In genomic region chr17:4604111-4604644, GRCh38 we compare ENCODE assay signal across 12 cellular contexts. TPM values are rescaled to one million over a fixed set of nuclear protein-coding genes. Genes with fewer than 3 reads are reported as not detected.
DNase-seq lines count a peak whose midpoint lies in the region; ATAC-seq and TF ChIP-seq lines count a peak whose summit lies in the region.
"Had no signal": no experiment of that assay in that cellular context is flagged by ENCODE, and none has a peak within 500 bp of the region (broad histone marks: within the 10 kb centered on the region; RNA-seq: fewer than 3 reads in every experiment).

No MANE protein-coding gene starts in this region.

- H3K36me3 ChIP-seq in stomach = no peaks in the 10 kb centered on the region
- H3K36me3 ChIP-seq: breast epithelium had no signal

- H3K9me3 Mint-ChIP-seq in stimulated activated effector memory CD8-positive, alpha-beta T cell treated with anti-CD3 and anti-CD28 coated beads, Interleukin-12 subunit alpha, Interleukin-12 subunit beta, amount 100 ng/mL, for 72 hours = no peaks in the 10 kb centered on the region

- no peak overlapping the region for H3K27ac Mint-ChIP-seq in stimulated activated effector memory CD8-positive, alpha-beta T cell treated with anti-CD3 and anti-CD28 coated beads, Interleukin-12 subunit alpha, Interleukin-12 subunit beta, amount 100 ng/mL, for 72 hours

- TF ChIP-seq EP300 in stomach (IDR thresholded peaks at IDR 0.05) = no peak

- H3K36me3 Mint-ChIP-seq in stimulated activated effector memory CD8-positive, alpha-beta T cell treated with anti-CD3 and anti-CD28 coated beads, Interleukin-12 subunit alpha, Interleukin-12 subunit beta, amount 100 ng/mL, for 72 hours = peaks cover 5% of the 10 kb centered on the region

- 53 to 66% (median 57%) methylated on average over 12 to 18 of the region's 18 CpGs for WGBS in stomach, 5 donors

- TF ChIP-seq CTCF in stomach (IDR thresholded peaks at IDR 0.05) = no peak

- peaks cover 17 to 46% (median 26%) of the 10 kb centered on the region in 4 donors for H3K4me1 ChIP-seq in stomach

- peak overlapping the region in 3 of 5 donors; percentile 17 to 49 (median 26) for H3K27ac ChIP-seq in stomach
- H3K27ac ChIP-seq: 22Rv1 had no signal

- no peak for TF ChIP-seq POLR2A in stomach (IDR thresholded peaks at IDR 0.05)

- in situ Hi-C loops in SK-MEL-5 (cut with HindIII; ENCODE audit: low pct_unique_long_range_greater_than_20kb, low sequenced_read_pairs) = no loop called here

- no peak for ATAC-seq in stimulated activated effector memory CD8-positive, alpha-beta T cell treated with anti-CD3 and anti-CD28 coated beads, Interleukin-12 subunit alpha, Interleukin-12 subunit beta, amount 100 ng/mL, for 72 hours

- H3K27me3 ChIP-seq in stomach = peaks cover 0 to 13% (median 0%) of the 10 kb centered on the region in 3 donors
- H3K27me3 ChIP-seq: breast epithelium had no signal

- no peak overlapping the region for H3K4me3 Mint-ChIP-seq in stimulated activated effector memory CD8-positive, alpha-beta T cell treated with anti-CD3 and anti-CD28 coated beads, Interleukin-12 subunit alpha, Interleukin-12 subunit beta, amount 100 ng/mL, for 72 hours

- intact Hi-C loops in stomach (cut with DNase I; ENCODE audit: low total_unique reads) = no loop called here

- H3K4me3 ChIP-seq in stomach = no peak overlapping the region
- H3K4me3 ChIP-seq: breast epithelium had no signal

- DNase-seq in DMS153 treated with DMSO at 0.1 percent for 48 hours (lab: John Stamatoyannopoulos, UW; ENCODE audit: unreplicated experiment) (peak; percentile 16), DMS153 (lab: John Stamatoyannopoulos, UW) (no peak), SK-MEL-5 (ENCODE audit: low read depth, low spot score) (peak; percentile 57), glomerular visceral epithelial cell (ENCODE audit: extremely low spot score) (peak; percentile 25), stomach (peak; percentile 65), SKM-1 (lab: John Stamatoyannopoulos, UW; ENCODE audit: unreplicated experiment) (no peak)
- DNase-seq in stimulated activated effector memory CD8-positive, alpha-beta T cell treated with anti-CD3 and anti-CD28 coated beads, Interleukin-12 subunit alpha, Interleukin-12 subunit beta, amount 100 ng/mL, for 72 hours (ENCODE audit: low spot score in 2 of 2) = no peak
- no peak for DNase-seq in activated CD4-positive, alpha-beta T cell treated with anti-CD3 and anti-CD28 coated beads, Interleukin-2, amount 50 U/mL, for 4 hours

- no peaks in the 10 kb centered on the region for H3K4me1 Mint-ChIP-seq in stimulated activated effector memory CD8-positive, alpha-beta T cell treated with anti-CD3 and anti-CD28 coated beads, Interleukin-12 subunit alpha, Interleukin-12 subunit beta, amount 100 ng/mL, for 72 hours

- H3K9me3 ChIP-seq in stomach = no peaks in the 10 kb centered on the region
- H3K9me3 ChIP-seq: breast epithelium had no signal

RNA-seq across cellular contexts. Expression of gene SMTNL2, which starts 19.8 kb away (rescaled TPM):
- total RNA-seq in SK-MEL-5 (2014; rRNA removed; shearing (Covaris generic)) = 0.32 TPM in 1 of 2 replicates, not detected in the other
- polyA plus RNA-seq in SK-MEL-5 (2015; cell fraction: cytosol; rRNA removed) = 0.11 and 0.16 TPM in 2 replicates
- not detected in 2 replicates for polyA plus RNA-seq in SK-MEL-5 (2015; cell fraction: nucleus; rRNA removed)
- total RNA-seq in stomach = 1 to 10 TPM in 2 of 5 donors, not detected in 3; 1.1 to 1.9 TPM
- 1 to 10 TPM in 1 of 3 donors, under 1 TPM in 1, not detected in 1; 0.50 to 1.9 TPM for polyA plus RNA-seq in stomach
- total RNA-seq: lung microvascular endothelial cell; T-helper 2 cell treated with Interferon-gamma antibody and Interleukin-4, amounts not matched to agents 100 ng/mL and 5 ng/mL, for 36 hours had no signal

RNA-seq across cellular contexts. Expression of gene ALOX15, which starts 37.3 kb away (rescaled TPM):
- not detected in 2 replicates for total RNA-seq in SK-MEL-5 (2014; rRNA removed; shearing (Covaris generic))
- polyA plus RNA-seq in SK-MEL-5 (2015; cell fraction: cytosol; rRNA removed) = not detected in 2 replicates
- not detected in 2 replicates for polyA plus RNA-seq in SK-MEL-5 (2015; cell fraction: nucleus; rRNA removed)
- total RNA-seq in stomach = 1 to 10 TPM in 2 of 5 donors, not detected in 3; 1.2 to 3.1 TPM
- under 1 TPM in 1 of 3 donors, not detected in 2; 0.03 TPM for polyA plus RNA-seq in stomach
- total RNA-seq: lung microvascular endothelial cell; T-helper 2 cell treated with Interferon-gamma antibody and Interleukin-4, amounts not matched to agents 100 ng/mL and 5 ng/mL, for 36 hours had no signal

RNA-seq across cellular contexts. Expression of gene GGT6, which starts 43.8 kb away (rescaled TPM):
- total RNA-seq in SK-MEL-5 (2014; rRNA removed; shearing (Covaris generic)) = not detected in 2 replicates
- not detected in 2 replicates for polyA plus RNA-seq in SK-MEL-5 (2015; cell fraction: cytosol; rRNA removed)
- polyA plus RNA-seq in SK-MEL-5 (2015; cell fraction: nucleus; rRNA removed) = not detected in 2 replicates
- 100 to 1,000 TPM in 1 of 5 donors, 10 to 100 TPM in 3, 1 to 10 TPM in 1; 5.8 to 147 (median 11.6) TPM for total RNA-seq in stomach
- 10 to 100 TPM in 2 of 3 donors, 1 to 10 TPM in 1; 4.4 to 22.2 (median 18.8) TPM for polyA plus RNA-seq in stomach
- total RNA-seq: lung microvascular endothelial cell; T-helper 2 cell treated with Interferon-gamma antibody and Interleukin-4, amounts not matched to agents 100 ng/mL and 5 ng/mL, for 36 hours had no signal

RNA-seq across cellular contexts. Expression of gene MYBBP1A, which starts 49.0 kb away (rescaled TPM):
- 65.1 and 80.3 TPM in 2 replicates for total RNA-seq in SK-MEL-5 (2014; rRNA removed; shearing (Covaris generic))
- 106 and 125 TPM in 2 replicates for polyA plus RNA-seq in SK-MEL-5 (2015; cell fraction: cytosol; rRNA removed)
- polyA plus RNA-seq in SK-MEL-5 (2015; cell fraction: nucleus; rRNA removed) = 385 and 386 TPM in 2 replicates
- 100 to 1,000 TPM in 2 of 5 donors, 10 to 100 TPM in 3; 38.6 to 237 (median 73.2) TPM for total RNA-seq in stomach
- polyA plus RNA-seq in stomach = 10 to 100 TPM; 14.1 to 32.2 (median 21.5) TPM

Comparison
In these comparisons a context has a peak if more than half of its experiments do, and no peak if none do; other contexts are left out.
1. DNase-seq: peak in DMS153 treated with DMSO at 0.1 percent for 48 hours (single experiment), SK-MEL-5 (single experiment), glomerular visceral epithelial cell (single experiment) and stomach (single experiment); none in DMS153 (single experiment), stimulated activated effector memory CD8-positive, alpha-beta T cell treated with anti-CD3 and anti-CD28 coated beads, Interleukin-12 subunit alpha, Interleukin-12 subunit beta, amount 100 ng/mL, for 72 hours (0 of 2), activated CD4-positive, alpha-beta T cell treated with anti-CD3 and anti-CD28 coated beads, Interleukin-2, amount 50 U/mL, for 4 hours (0 of 2) and SKM-1 (single experiment).